Comparison of ENCODE assay signal across 1 cellular context in the genomic region with DNA sequence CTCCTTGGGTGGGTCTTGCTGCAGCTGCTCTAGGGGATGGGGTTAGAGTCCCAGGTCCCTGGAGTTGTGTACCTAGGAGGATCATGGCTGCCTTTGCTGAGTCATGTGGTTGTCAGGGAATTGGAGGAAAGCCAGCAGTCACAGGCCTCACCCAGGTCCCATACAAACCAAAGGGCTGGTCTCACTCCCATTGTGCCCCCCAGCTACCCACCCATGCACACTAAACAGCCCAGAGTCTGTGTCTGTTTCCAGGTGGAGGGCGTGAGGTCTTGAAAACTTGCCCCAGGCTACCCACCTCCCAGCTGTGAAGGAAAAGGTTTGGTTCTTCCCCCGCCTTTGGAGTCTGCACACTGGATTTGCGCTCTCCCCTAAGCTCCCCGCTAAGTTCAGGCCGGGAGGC.
TF ChIP-seq lines count a peak whose summit lies in the region.

No MANE protein-coding gene starts in this region.

TF ChIP-seq in WTC11, 78 proteins besides CTCF, POLR2A, EP300 and RAD21 (continued from another document):
- TF ChIP-seq, protein P1, sequence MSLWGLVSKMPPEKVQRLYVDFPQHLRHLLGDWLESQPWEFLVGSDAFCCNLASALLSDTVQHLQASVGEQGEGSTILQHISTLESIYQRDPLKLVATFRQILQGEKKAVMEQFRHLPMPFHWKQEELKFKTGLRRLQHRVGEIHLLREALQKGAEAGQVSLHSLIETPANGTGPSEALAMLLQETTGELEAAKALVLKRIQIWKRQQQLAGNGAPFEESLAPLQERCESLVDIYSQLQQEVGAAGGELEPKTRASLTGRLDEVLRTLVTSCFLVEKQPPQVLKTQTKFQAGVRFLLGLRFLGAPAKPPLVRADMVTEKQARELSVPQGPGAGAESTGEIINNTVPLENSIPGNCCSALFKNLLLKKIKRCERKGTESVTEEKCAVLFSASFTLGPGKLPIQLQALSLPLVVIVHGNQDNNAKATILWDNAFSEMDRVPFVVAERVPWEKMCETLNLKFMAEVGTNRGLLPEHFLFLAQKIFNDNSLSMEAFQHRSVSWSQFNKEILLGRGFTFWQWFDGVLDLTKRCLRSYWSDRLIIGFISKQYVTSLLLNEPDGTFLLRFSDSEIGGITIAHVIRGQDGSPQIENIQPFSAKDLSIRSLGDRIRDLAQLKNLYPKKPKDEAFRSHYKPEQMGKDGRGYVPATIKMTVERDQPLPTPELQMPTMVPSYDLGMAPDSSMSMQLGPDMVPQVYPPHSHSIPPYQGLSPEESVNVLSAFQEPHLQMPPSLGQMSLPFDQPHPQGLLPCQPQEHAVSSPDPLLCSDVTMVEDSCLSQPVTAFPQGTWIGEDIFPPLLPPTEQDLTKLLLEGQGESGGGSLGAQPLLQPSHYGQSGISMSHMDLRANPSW (CRISPR knock-in tag; conservative IDR thresholded peaks at IDR 0.05; ENCODE audit: low read depth) = no peak
- TF ChIP-seq, protein P2, sequence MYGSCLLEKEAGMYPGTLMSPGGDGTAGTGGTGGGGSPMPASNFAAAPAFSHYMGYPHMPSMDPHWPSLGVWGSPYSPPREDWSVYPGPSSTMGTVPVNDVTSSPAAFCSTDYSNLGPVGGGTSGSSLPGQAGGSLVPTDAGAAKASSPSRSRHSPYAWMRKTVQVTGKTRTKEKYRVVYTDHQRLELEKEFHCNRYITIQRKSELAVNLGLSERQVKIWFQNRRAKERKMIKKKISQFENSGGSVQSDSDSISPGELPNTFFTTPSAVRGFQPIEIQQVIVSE (CRISPR knock-in tag; IDR thresholded peaks at IDR 0.05; ENCODE audit: borderline replicate concordance) = no peak
- no peak for TF ChIP-seq KAT7 (CRISPR knock-in tag; IDR thresholded peaks at IDR 0.05; ENCODE audit: borderline replicate concordance)
- TF ChIP-seq ZNF263 (CRISPR knock-in tag; IDR thresholded peaks at IDR 0.05; ENCODE audit: low read depth) = no peak
- TF ChIP-seq, protein P3, sequence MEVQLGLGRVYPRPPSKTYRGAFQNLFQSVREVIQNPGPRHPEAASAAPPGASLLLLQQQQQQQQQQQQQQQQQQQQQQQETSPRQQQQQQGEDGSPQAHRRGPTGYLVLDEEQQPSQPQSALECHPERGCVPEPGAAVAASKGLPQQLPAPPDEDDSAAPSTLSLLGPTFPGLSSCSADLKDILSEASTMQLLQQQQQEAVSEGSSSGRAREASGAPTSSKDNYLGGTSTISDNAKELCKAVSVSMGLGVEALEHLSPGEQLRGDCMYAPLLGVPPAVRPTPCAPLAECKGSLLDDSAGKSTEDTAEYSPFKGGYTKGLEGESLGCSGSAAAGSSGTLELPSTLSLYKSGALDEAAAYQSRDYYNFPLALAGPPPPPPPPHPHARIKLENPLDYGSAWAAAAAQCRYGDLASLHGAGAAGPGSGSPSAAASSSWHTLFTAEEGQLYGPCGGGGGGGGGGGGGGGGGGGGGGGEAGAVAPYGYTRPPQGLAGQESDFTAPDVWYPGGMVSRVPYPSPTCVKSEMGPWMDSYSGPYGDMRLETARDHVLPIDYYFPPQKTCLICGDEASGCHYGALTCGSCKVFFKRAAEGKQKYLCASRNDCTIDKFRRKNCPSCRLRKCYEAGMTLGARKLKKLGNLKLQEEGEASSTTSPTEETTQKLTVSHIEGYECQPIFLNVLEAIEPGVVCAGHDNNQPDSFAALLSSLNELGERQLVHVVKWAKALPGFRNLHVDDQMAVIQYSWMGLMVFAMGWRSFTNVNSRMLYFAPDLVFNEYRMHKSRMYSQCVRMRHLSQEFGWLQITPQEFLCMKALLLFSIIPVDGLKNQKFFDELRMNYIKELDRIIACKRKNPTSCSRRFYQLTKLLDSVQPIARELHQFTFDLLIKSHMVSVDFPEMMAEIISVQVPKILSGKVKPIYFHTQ (CRISPR knock-in tag; IDR thresholded peaks at IDR 0.05) = no peak
- no peak for TF ChIP-seq MXD4 (CRISPR knock-in tag; IDR thresholded peaks at IDR 0.05; ENCODE audit: borderline replicate concordance)
- no peak for TF ChIP-seq FOXK1 (CRISPR knock-in tag; IDR thresholded peaks at IDR 0.05)
TF ChIP-seq in WTC11: peak in this region for 0.
